Comparison of ENCODE assay signal across 21 cellular contexts in the genomic region with DNA sequence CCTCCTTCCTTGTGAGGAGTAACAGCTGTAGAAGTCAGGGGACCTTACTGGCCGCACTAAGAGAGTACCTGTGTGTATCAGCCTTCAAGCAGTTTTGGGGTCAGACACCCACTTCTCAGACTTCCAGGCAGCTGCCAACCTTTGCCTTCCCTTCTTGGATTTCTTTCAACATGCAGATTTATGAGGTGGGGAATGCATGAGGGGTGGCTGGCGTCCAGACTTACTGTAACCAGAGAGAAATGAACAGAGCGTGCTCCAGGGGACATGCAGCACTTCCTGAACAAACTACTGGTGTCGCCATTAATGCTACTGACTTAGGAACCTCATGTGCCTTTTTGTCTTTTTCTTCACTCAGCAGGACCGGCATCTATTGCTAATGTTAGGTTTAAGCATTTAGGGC. TPM values are rescaled to one million over a fixed set of nuclear protein-coding genes. Genes with fewer than 3 reads are reported as not detected.
"Had no signal": no experiment of that assay in that cellular context is flagged by ENCODE, and none has a peak within 500 bp of the region (broad histone marks: within the 10 kb centered on the region; RNA-seq: fewer than 3 reads in every experiment).

No MANE protein-coding gene starts in this region.

- H3K4me3 Mint-ChIP-seq: activated naive CD4-positive, alpha-beta T cell treated with anti-CD3 and anti-CD28 coated beads, Interleukin-2, amount 50 U/mL, for 24 hours; central memory CD8-positive, alpha-beta T cell; immature natural killer cell; nephron progenitor cell had no signal

- H3K36me3 ChIP-seq: brain microvascular endothelial cell, esophagus squamous epithelium, right lobe of liver, stomach, upper lobe of right lung had no signal

- H3K27ac Mint-ChIP-seq: activated naive CD4-positive, alpha-beta T cell treated with anti-CD3 and anti-CD28 coated beads, Interleukin-2, amount 50 U/mL, for 24 hours; nephron progenitor cell had no signal

- H3K4me1 ChIP-seq: esophagus squamous epithelium, psoas muscle, right lobe of liver, stomach, testis, upper lobe of right lung had no signal

- H3K9me3 ChIP-seq: esophagus squamous epithelium, psoas muscle, right lobe of liver, spleen, stomach, testis, upper lobe of right lung had no signal

- H3K4me3 ChIP-seq: coronary artery, esophagus squamous epithelium, psoas muscle, right lobe of liver, spleen, stomach, testis, upper lobe of right lung had no signal

- ATAC-seq: psoas muscle, right lobe of liver, upper lobe of right lung had no signal

- H3K27me3 Mint-ChIP-seq: activated naive CD4-positive, alpha-beta T cell treated with anti-CD3 and anti-CD28 coated beads, Interleukin-2, amount 50 U/mL, for 24 hours; central memory CD8-positive, alpha-beta T cell had no signal

- H3K27me3 ChIP-seq: brain microvascular endothelial cell, esophagus squamous epithelium, right lobe of liver, spleen, testis, upper lobe of right lung had no signal

- H3K9me3 Mint-ChIP-seq: activated naive CD4-positive, alpha-beta T cell treated with anti-CD3 and anti-CD28 coated beads, Interleukin-2, amount 50 U/mL, for 24 hours; central memory CD8-positive, alpha-beta T cell; immature natural killer cell; nephron progenitor cell had no signal

- H3K4me1 Mint-ChIP-seq: nephron progenitor cell had no signal

- H3K27ac ChIP-seq: brain microvascular endothelial cell, coronary artery, esophagus squamous epithelium, psoas muscle, right lobe of liver, stomach, testis, upper lobe of right lung had no signal

- DNase-seq: activated CD4-positive, alpha-beta T cell treated with anti-CD3 and anti-CD28 coated beads for 1 hour; activated CD4-positive, alpha-beta T cell treated with anti-CD3 and anti-CD28 coated beads, Interleukin-2, amount 50 U/mL, for 48 hours; activated T-cell treated with anti-CD3 and anti-CD28 coated beads, Interleukin-2, amount 50 U/mL, for 1 hour; amniotic stem cell; brain microvascular endothelial cell; effector CD4-positive, alpha-beta T cell; esophagus squamous epithelium; foreskin melanocyte; immature natural killer cell; mesendoderm; nephron progenitor cell; psoas muscle; right lobe of liver; spleen; stomach; T1000; testis; upper lobe of right lung had no signal

RNA-seq across cellular contexts. Expression of a gene that starts 46.7 kb away (rescaled TPM):
- total RNA-seq: psoas muscle had no signal
